ENCODE assay signal across 9 cellular contexts in the genomic region with DNA sequence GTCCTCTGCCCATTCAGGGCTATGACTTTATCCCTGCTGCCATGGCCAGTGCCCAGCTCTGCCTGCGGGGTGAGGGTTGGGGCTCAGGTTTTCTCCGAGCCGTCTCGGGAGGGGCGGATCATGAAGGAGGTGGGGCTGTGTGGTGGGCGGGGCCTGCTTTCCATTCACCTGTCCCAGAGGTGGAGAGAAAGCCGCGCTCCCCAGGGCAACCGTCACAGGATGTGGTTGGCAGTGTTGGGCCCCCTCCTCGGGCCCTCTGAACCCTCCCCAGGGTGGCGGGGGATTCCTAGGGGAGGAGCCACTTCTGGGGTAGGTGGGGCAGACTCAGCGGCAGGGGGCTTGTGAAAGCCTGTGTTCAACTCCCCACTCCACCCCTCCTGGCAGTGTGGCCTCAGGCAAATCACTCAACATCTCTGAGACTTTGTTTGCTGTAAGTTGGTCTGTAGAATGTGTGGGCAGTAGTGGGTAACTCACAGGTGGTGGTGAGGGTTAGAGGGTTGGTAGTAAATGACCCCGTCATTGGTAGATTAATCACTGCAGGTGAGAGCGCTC. TPM values are rescaled to one million over a fixed set of nuclear protein-coding genes. Genes with fewer than 3 reads are reported as not detected.
DNase-seq lines count a peak whose midpoint lies in the region; TF ChIP-seq lines count a peak whose summit lies in the region.
"Had no signal": no experiment of that assay in that cellular context is flagged by ENCODE, and none has a peak within 500 bp of the region (broad histone marks: within the 10 kb centered on the region; RNA-seq: fewer than 3 reads in every experiment).

No MANE protein-coding gene starts in this region.

- no peaks in the 10 kb centered on the region for H3K9me3 ChIP-seq in SJCRH30 (replicated peaks)

- H3K4me3 ChIP-seq in SJCRH30, result no peak overlapping the region

- TF ChIP-seq CTCF in GM20000 (IDR thresholded peaks at IDR 0.05; ENCODE audit: extremely low read depth, missing control alignments), result no peak

- DNase-seq in NAMALWA (ENCODE audit: low spot score) (peak; percentile 13), iPS-NIHi7 (ENCODE audit: extremely low spot score) (peak; percentile 86), GF-D8 (lab: John Stamatoyannopoulos, UW) (no peak), GM20000 (ENCODE audit: low spot score) (no peak), NCI-H524 (lab: John Stamatoyannopoulos, UW) (no peak), SJCRH30 (no peak)
- peak; percentile 61 for DNase-seq in activated CD8-positive, alpha-beta memory T cell treated with anti-CD3 and anti-CD28 coated beads, Interleukin-2, amount 50 U/mL, for 24 hours (ENCODE audit: extremely low read depth)
- peak; percentile 61 to 71 for DNase-seq in stimulated activated CD8-positive, alpha-beta memory T cell treated with anti-CD3 and anti-CD28 coated beads, Interleukin-15, amount 100 ng/mL, for 48 hours (ENCODE audit: low read depth in 2 of 2)

- no peak overlapping the region for H3K27ac ChIP-seq in SJCRH30
- H3K27ac ChIP-seq: epithelial cell of prostate had no signal

- no peaks in the 10 kb centered on the region for H3K4me1 ChIP-seq in SJCRH30

- no peaks in the 10 kb centered on the region; the same call in 1 of the 2 replicates for H3K27me3 ChIP-seq in SJCRH30

- H3K36me3 ChIP-seq in SJCRH30, result no peaks in the 10 kb centered on the region

RNA-seq across cellular contexts. Expression of gene CD6, which starts 50.3 kb away (rescaled TPM):
- not detected in 2 replicates for total RNA-seq in SJCRH30 (2014; rRNA removed; shearing (Covaris generic))

Comparison
In these comparisons a context has a peak if more than half of its experiments do, and no peak if none do; other contexts are left out.
1. DNase-seq: peak in NAMALWA (single experiment), activated CD8-positive, alpha-beta memory T cell treated with anti-CD3 and anti-CD28 coated beads, Interleukin-2, amount 50 U/mL, for 24 hours (single experiment), iPS-NIHi7 (single experiment) and stimulated activated CD8-positive, alpha-beta memory T cell treated with anti-CD3 and anti-CD28 coated beads, Interleukin-15, amount 100 ng/mL, for 48 hours (2 of 2); none in GF-D8 (single experiment), GM20000 (single experiment), NCI-H524 (0 of 2) and SJCRH30 (0 of 2).